ENCODE assay signal across 1 cellular context in genomic region chr4:189940178-189941004, GRCh38.
TF ChIP-seq lines count a peak whose summit lies in the region.

Gene FRG1 (plus strand): TSS chr4:189940872. CDS start chr4:189941010, 138 bp downstream.

TF ChIP-seq in HepG2, 621 proteins besides CTCF, POLR2A, EP300 and RAD21 (continued from another document and continues in another):
- TF ChIP-seq ZNF33B (CRISPR knock-in tag; IDR thresholded peaks at IDR 0.05), result peak; percentile 92; the same call in 1 of the 2 replicates
- 0 out of 2 replicates have a peak, but pooled peaks have one; percentile 26 for TF ChIP-seq ZC3H13 (CRISPR knock-in tag; IDR thresholded peaks at IDR 0.05)
- peak; percentile 82 for TF ChIP-seq PITX1 (CRISPR knock-in tag; IDR thresholded peaks at IDR 0.05)
- TF ChIP-seq SPEN (CRISPR knock-in tag; IDR thresholded peaks at IDR 0.05; ENCODE audit: low read depth), result peak; percentile 93
- TF ChIP-seq SOX6 (IDR thresholded peaks at IDR 0.05), result no peak
- peak; percentile 60 for TF ChIP-seq SOX6 (CRISPR knock-in tag; IDR thresholded peaks at IDR 0.05)
- peak; percentile 75; the same call in 1 of the 2 replicates for TF ChIP-seq PRMT3 (CRISPR knock-in tag; IDR thresholded peaks at IDR 0.05; ENCODE audit: borderline replicate concordance, low read depth)
- TF ChIP-seq ARID3A (IDR thresholded peaks at IDR 0.05; ENCODE audit: low read depth, low read length), result 0 out of 2 replicates have a peak, but pooled peaks have one; percentile 14
- no peak for TF ChIP-seq ZNF318 (CRISPR knock-in tag; IDR thresholded peaks at IDR 0.05)
- TF ChIP-seq MZF1 (CRISPR knock-in tag; IDR thresholded peaks at IDR 0.05; ENCODE audit: borderline replicate concordance), result no peak
- TF ChIP-seq SNAPC5 (CRISPR knock-in tag; IDR thresholded peaks at IDR 0.05; ENCODE audit: borderline replicate concordance), result peak; percentile 82; the same call in 1 of the 2 replicates
- no peak for TF ChIP-seq MED8 (CRISPR knock-in tag; IDR thresholded peaks at IDR 0.05; ENCODE audit: insufficient replicate concordance)
- TF ChIP-seq ZBTB14 (CRISPR knock-in tag; IDR thresholded peaks at IDR 0.05), result peak; percentile 54
- TF ChIP-seq SAP130 (CRISPR knock-in tag; IDR thresholded peaks at IDR 0.05; ENCODE audit: low read depth), result peak; percentile 94
- TF ChIP-seq KAT2B (IDR thresholded peaks at IDR 0.05; ENCODE audit: borderline replicate concordance, low read depth, low read length), result no peak
- peak; percentile 88; the same call in 1 of the 2 replicates for TF ChIP-seq NFKBIZ (CRISPR knock-in tag; IDR thresholded peaks at IDR 0.05)
- TF ChIP-seq ZNF569 (CRISPR knock-in tag; IDR thresholded peaks at IDR 0.05; ENCODE audit: borderline replicate concordance), result 0 out of 2 replicates have a peak, but pooled peaks have one; percentile 36
- TF ChIP-seq RFX3 (CRISPR knock-in tag; IDR thresholded peaks at IDR 0.05), result no peak
- TF ChIP-seq HNF1A (IDR thresholded peaks at IDR 0.05; ENCODE audit: low read depth), result peak; percentile 37; the same call in 1 of the 2 replicates
- peak; percentile 70; the same call in 1 of the 2 replicates for TF ChIP-seq HNF1A (CRISPR knock-in tag; IDR thresholded peaks at IDR 0.05; ENCODE audit: borderline replicate concordance)
- peak; percentile 75; the same call in 1 of the 2 replicates for TF ChIP-seq ZBTB44 (CRISPR knock-in tag; IDR thresholded peaks at IDR 0.05)
- peak; percentile 59; the same call in 1 of the 2 replicates for TF ChIP-seq ZNF619 (CRISPR knock-in tag; IDR thresholded peaks at IDR 0.05)
- TF ChIP-seq KLF11 (CRISPR knock-in tag; IDR thresholded peaks at IDR 0.05), result peak; percentile 76; the same call in 1 of the 2 replicates
- no peak for TF ChIP-seq NR3C1 (CRISPR knock-in tag; IDR thresholded peaks at IDR 0.05)
- TF ChIP-seq ZBTB1 (CRISPR knock-in tag; IDR thresholded peaks at IDR 0.05; ENCODE audit: borderline replicate concordance), result no peak
- peak; percentile 95 for TF ChIP-seq ELF3 (CRISPR knock-in tag; IDR thresholded peaks at IDR 0.05)
- 0 out of 2 replicates have a peak, but pooled peaks have one; percentile 77 for TF ChIP-seq ZNF180 (CRISPR knock-in tag; IDR thresholded peaks at IDR 0.05; ENCODE audit: borderline replicate concordance, low read depth)
- TF ChIP-seq KDM4B (CRISPR knock-in tag; IDR thresholded peaks at IDR 0.05), result peak; percentile 90
- peak; percentile 98 for TF ChIP-seq KAT8 (CRISPR knock-in tag; IDR thresholded peaks at IDR 0.05)
- peak; percentile 90 for TF ChIP-seq SALL1 (CRISPR knock-in tag; IDR thresholded peaks at IDR 0.05)
- TF ChIP-seq HCFC1 (IDR thresholded peaks at IDR 0.05; ENCODE audit: low read depth, low read length), result peak; percentile 74
- TF ChIP-seq FIP1L1 (IDR thresholded peaks at IDR 0.05; ENCODE audit: borderline replicate concordance, insufficient read depth, low read depth, low read length), result 0 out of 2 replicates have a peak, but pooled peaks have one; percentile 56
- peak; percentile 97 for TF ChIP-seq E2F1 (CRISPR knock-in tag; IDR thresholded peaks at IDR 0.05)
- no peak for TF ChIP-seq DDIT3 (CRISPR knock-in tag; IDR thresholded peaks at IDR 0.05)
- no peak; the same call in 1 of the 2 replicates for TF ChIP-seq HMG20B (CRISPR knock-in tag; conservative IDR thresholded peaks at IDR 0.05)
- peak; percentile 47; the same call in 1 of the 2 replicates for TF ChIP-seq NR2F2 (IDR thresholded peaks at IDR 0.05; ENCODE audit: borderline replicate concordance, low read depth)
- peak; percentile 100 for TF ChIP-seq ELF4 (CRISPR knock-in tag; IDR thresholded peaks at IDR 0.05; ENCODE audit: borderline replicate concordance)
- TF ChIP-seq CENPBD1 (CRISPR knock-in tag; IDR thresholded peaks at IDR 0.05; ENCODE audit: borderline replicate concordance, low read depth), result 0 out of 2 replicates have a peak, but pooled peaks have one; percentile 37
- TF ChIP-seq CBFB (CRISPR knock-in tag; IDR thresholded peaks at IDR 0.05), result peak; percentile 80; the same call in 1 of the 2 replicates
- peak; percentile 96 for TF ChIP-seq YEATS2 (CRISPR knock-in tag; IDR thresholded peaks at IDR 0.05; ENCODE audit: borderline replicate concordance)
